9 cellular contexts compared by ENCODE assay signal in genomic region chr12:26723379-26724308, GRCh38.
DNase-seq lines count a peak whose midpoint lies in the region; ATAC-seq and TF ChIP-seq lines count a peak whose summit lies in the region.
"Had no signal": no experiment of that assay in that cellular context is flagged by ENCODE, and none has a peak within 500 bp of the region (broad histone marks: within the 10 kb centered on the region; RNA-seq: fewer than 3 reads in every experiment).

No MANE protein-coding gene starts in this region.

- POLR2A ChIA-PET in HEK293 (lab: Yijun Ruan, JAX) = no interaction called here

- CTCF ChIA-PET in HEK293 (lab: Yijun Ruan, JAX) = interaction anchor here (1.0 kb wide), 2 partner anchors 22 to 291 kb away, joined by 4 to 5 read pairs; partner anchors contain the start of gene TM7SF3

- peaks cover 28% of the 10 kb centered on the region for H3K4me1 ChIP-seq in HEK293 (ENCODE audit: control insufficient read depth, insufficient read depth, low read length)
- H3K4me1 ChIP-seq in smooth muscle cell (ENCODE audit: low read depth) = no peaks in the 10 kb centered on the region

- H3K27me3 ChIP-seq in smooth muscle cell (ENCODE audit: low read depth) = no peaks in the 10 kb centered on the region

- TF ChIP-seq CTCF in HEK293 (tag by site-specific recombination; IDR thresholded peaks at IDR 0.05) = no peak
- no peak for TF ChIP-seq CTCF in VCaP (conservative IDR thresholded peaks at IDR 0.05)
- no peak for TF ChIP-seq CTCF in smooth muscle cell (IDR thresholded peaks at IDR 0.05; ENCODE audit: borderline replicate concordance, insufficient read depth, poor library complexity, severe bottlenecking)

- no peak overlapping the region for H3K4me3 ChIP-seq in HEK293 (ENCODE audit: low read depth, low read length)
- no peak overlapping the region for H3K4me3 ChIP-seq in smooth muscle cell

- intact Hi-C loops in left cardiac atrium (cut with DNase I) = no loop called here

- H3K4me2 ChIP-seq in smooth muscle cell = peak overlapping the region; percentile 9

- H3K79me2 ChIP-seq in smooth muscle cell (ENCODE audit: low read depth) = no peaks in the 10 kb centered on the region

- H3F3A ChIP-seq in smooth muscle cell (ENCODE audit: low read depth) = no peaks in the 10 kb centered on the region

- no peak overlapping the region for H2AFZ ChIP-seq in smooth muscle cell (ENCODE audit: low read depth)

- WGBS in smooth muscle cell (ENCODE audit: low lambda C conversion rate) = 87% methylated on average over 8 of the region's 8 CpGs

- H3K9me3 ChIP-seq in HEK293 (ENCODE audit: control insufficient read depth, insufficient read depth, low read depth, low read length) (no peaks in the 10 kb centered on the region), smooth muscle cell (replicated peaks; ENCODE audit: low read depth) (no peaks in the 10 kb centered on the region)

- no peak overlapping the region for H3K27ac ChIP-seq in HEK293 (ENCODE audit: extremely low read depth, low read depth, low read length)
- H3K27ac ChIP-seq in VCaP = peak overlapping the region; percentile 54
- no peak overlapping the region for H3K27ac ChIP-seq in smooth muscle cell (ENCODE audit: low read depth)

- ATAC-seq in left cardiac atrium (peak; percentile 49 to 82), GM21360 (IDR thresholded peaks at IDR 0.05; ENCODE audit: unreplicated experiment) (no peak), GM18861 (IDR thresholded peaks at IDR 0.05; ENCODE audit: unreplicated experiment) (no peak), HG03025 (IDR thresholded peaks at IDR 0.05; ENCODE audit: low FRiP score, unreplicated experiment) (no peak)
- ATAC-seq: T-cell had no signal

- H3K9ac ChIP-seq in smooth muscle cell (ENCODE audit: low read depth) = no peak overlapping the region

- no peak for DNase-seq in left cardiac atrium
- no peak for DNase-seq in smooth muscle cell (lab: John Stamatoyannopoulos, UW; ENCODE audit: unreplicated experiment)
- DNase-seq in SKM-1 treated with dmso at 0.1 percent for 144 hours (lab: John Stamatoyannopoulos, UW; ENCODE audit: unreplicated experiment) = no peak
- DNase-seq: T-cell had no signal

- no peaks in the 10 kb centered on the region for H4K20me1 ChIP-seq in smooth muscle cell (ENCODE audit: low read depth)

- H3K36me3 ChIP-seq in HEK293 (ENCODE audit: control insufficient read depth in 2 of 2, insufficient read depth in 1 of 2, low read length in 2 of 2) (no peaks in the 10 kb centered on the region), smooth muscle cell (ENCODE audit: low read depth) (no peaks in the 10 kb centered on the region)

TF ChIP-seq in HEK293, 187 proteins besides CTCF, POLR2A, EP300 and RAD21:
- 0 out of 2 replicates have a peak, but pooled peaks have one; percentile 19 for TF ChIP-seq ZNF184 (tag by site-specific recombination; IDR thresholded peaks at IDR 0.05)
- no peak for TF ChIP-seq ZNF214 (tag by site-specific recombination; IDR thresholded peaks at IDR 0.05; ENCODE audit: borderline replicate concordance)
- TF ChIP-seq ZNF121 (tag by site-specific recombination; IDR thresholded peaks at IDR 0.05) = no peak
- TF ChIP-seq ZNF140 (tag by site-specific recombination; IDR thresholded peaks at IDR 0.05) = no peak
- TF ChIP-seq ZNF792 (tag by site-specific recombination; IDR thresholded peaks at IDR 0.05) = no peak
- TF ChIP-seq MYNN (tag by site-specific recombination; IDR thresholded peaks at IDR 0.05; ENCODE audit: borderline replicate concordance) = no peak
- TF ChIP-seq ZNF623 (tag by site-specific recombination; IDR thresholded peaks at IDR 0.05) = no peak
- TF ChIP-seq ZNF791 (tag by site-specific recombination; IDR thresholded peaks at IDR 0.05) = no peak
- no peak for TF ChIP-seq ZEB2 (tag by site-specific recombination; IDR thresholded peaks at IDR 0.05)
- TF ChIP-seq ZNF600 (tag by site-specific recombination; IDR thresholded peaks at IDR 0.05) = peak; percentile 66
- TF ChIP-seq ZNF76 (tag by site-specific recombination; IDR thresholded peaks at IDR 0.05; ENCODE audit: borderline replicate concordance, low read depth) = no peak
- peak; percentile 28 for TF ChIP-seq ZBTB17 (tag by site-specific recombination; IDR thresholded peaks at IDR 0.05)
- no peak for TF ChIP-seq ZNF660 (tag by site-specific recombination; IDR thresholded peaks at IDR 0.05)
- no peak for TF ChIP-seq KLF16 (tag by site-specific recombination; IDR thresholded peaks at IDR 0.05)
- 0 out of 2 replicates have a peak, but pooled peaks have one; percentile 44 for TF ChIP-seq ZNF10 (tag by site-specific recombination; IDR thresholded peaks at IDR 0.05)
- no peak for TF ChIP-seq ZNF555 (tag by site-specific recombination; conservative IDR thresholded peaks at IDR 0.05)
- TF ChIP-seq GLIS2 (tag by site-specific recombination; IDR thresholded peaks at IDR 0.05) = no peak
- peak; percentile 85; the same call in 1 of the 2 replicates for TF ChIP-seq ZNF394 (tag by site-specific recombination; IDR thresholded peaks at IDR 0.05; ENCODE audit: borderline replicate concordance)
- TF ChIP-seq ZNF155 (tag by site-specific recombination; IDR thresholded peaks at IDR 0.05) = no peak
- TF ChIP-seq ZNF302 (tag by site-specific recombination; IDR thresholded peaks at IDR 0.05; ENCODE audit: low read depth) = no peak
- no peak for TF ChIP-seq ZSCAN4 (tag by site-specific recombination; IDR thresholded peaks at IDR 0.05)
- TF ChIP-seq ZNF837 (tag by site-specific recombination; IDR thresholded peaks at IDR 0.05) = no peak
- no peak for TF ChIP-seq TCF7L2 (IDR thresholded peaks at IDR 0.05; ENCODE audit: borderline replicate concordance, low read depth, low read length)
- TF ChIP-seq OSR2 (tag by site-specific recombination; IDR thresholded peaks at IDR 0.05) = 0 out of 2 replicates have a peak, but pooled peaks have one; percentile 26
- no peak for TF ChIP-seq ZNF585B (tag by site-specific recombination; IDR thresholded peaks at IDR 0.05)
- no peak for TF ChIP-seq ZNF157 (tag by site-specific recombination; IDR thresholded peaks at IDR 0.05)
TF ChIP-seq in HEK293: peak in this region for 6.

Comparison
In these comparisons a context has a peak if more than half of its experiments do, and no peak if none do; other contexts are left out.
1. ATAC-seq: peak in left cardiac atrium (2 of 2); none in GM21360 (single experiment), GM18861 (single experiment) and HG03025 (single experiment).